Comparison of ENCODE assay signal across 9 cellular contexts in the genomic region with DNA sequence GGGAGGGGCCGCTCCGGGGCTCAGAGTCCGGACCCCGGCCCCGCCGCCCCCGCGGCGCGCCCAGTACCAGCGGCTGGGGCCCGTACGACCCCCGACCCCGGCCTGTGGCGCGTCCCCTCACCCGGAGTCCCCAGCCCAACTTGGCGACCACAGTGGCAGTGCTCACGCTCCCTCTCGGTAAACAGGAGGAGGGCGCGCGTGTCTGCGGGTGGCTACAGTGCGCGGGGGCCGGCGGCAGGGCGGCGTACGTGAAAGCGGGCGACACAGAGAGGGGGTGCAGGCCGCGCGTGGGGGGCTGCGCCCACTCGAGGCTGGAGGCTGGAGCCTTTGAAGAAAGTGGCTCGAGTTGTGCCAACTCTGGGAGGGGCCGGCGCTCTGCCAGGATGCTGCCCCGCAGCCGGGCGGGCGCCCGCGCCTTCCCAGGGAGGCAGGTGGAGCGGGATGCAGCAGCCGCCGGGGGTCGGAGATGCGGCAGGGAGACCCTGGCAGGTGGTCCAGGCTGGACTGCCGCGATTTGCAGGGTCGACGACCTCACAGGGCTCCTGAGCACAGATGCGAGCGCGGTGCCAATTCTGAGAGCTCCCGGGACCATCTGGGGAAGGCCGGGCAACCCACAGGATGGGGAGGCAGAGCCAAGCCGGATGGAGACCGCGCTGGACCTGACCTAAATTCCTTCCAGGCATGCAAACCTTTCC. TPM values are rescaled to one million over a fixed set of nuclear protein-coding genes. Genes with fewer than 3 reads are reported as not detected.
DNase-seq lines count a peak whose midpoint lies in the region; ATAC-seq, FAIRE-seq and TF ChIP-seq lines count a peak whose summit lies in the region.
"Had no signal": no experiment of that assay in that cellular context is flagged by ENCODE, and none has a peak within 500 bp of the region (broad histone marks: within the 10 kb centered on the region; RNA-seq: fewer than 3 reads in every experiment).

No MANE protein-coding gene starts in this region.

- peaks cover 19% of the 10 kb centered on the region for H3K4me1 ChIP-seq in adipocyte (ENCODE audit: control insufficient read depth, insufficient read depth, low read length)

- DNase-seq in activated CD4-positive, alpha-beta T cell treated with anti-CD3 and anti-CD28 coated beads for 48 hours, result peak; percentile 15
- no peak for DNase-seq in activated CD4-positive, alpha-beta T cell treated with anti-CD3 and anti-CD28 coated beads, Interleukin-2, amount 50 U/mL, for 1 hour
- no peak for DNase-seq in adipocyte (ENCODE audit: low read depth)
- DNase-seq in hypothalamus (lab: John Stamatoyannopoulos, UW), result peak in 27 of 51 donors; percentile 20 to 68 (median 44)
- peak; percentile 76 for DNase-seq in sciatic nerve (ENCODE audit: low spot score)
- no peak for DNase-seq in GM12892 (ENCODE audit: insufficient read length)
- DNase-seq: DND-41 had no signal

- H3K36me3 ChIP-seq in adipocyte (ENCODE audit: control insufficient read depth, insufficient read depth, low read length, severe bottlenecking), result no peaks in the 10 kb centered on the region

- TF ChIP-seq POLR2A in GM12892 (IDR thresholded peaks at IDR 0.05; ENCODE audit: low read depth, low read length), result no peak

- H3K4me3 ChIP-seq in adipocyte (ENCODE audit: low read length), result peak overlapping the region; percentile 76

- no peaks in the 10 kb centered on the region for H3K9me3 ChIP-seq in adipocyte (ENCODE audit: control insufficient read depth, low read length)

- ATAC-seq in sciatic nerve, result peak; percentile 34
- no peak for ATAC-seq in GM21619 (IDR thresholded peaks at IDR 0.05; ENCODE audit: unreplicated experiment)
- ATAC-seq in HG03095 (IDR thresholded peaks at IDR 0.05; ENCODE audit: unreplicated experiment), result no peak

- H3K9ac ChIP-seq in adipocyte (ENCODE audit: low read length), result peak overlapping the region; percentile 55

- H3K27me3 ChIP-seq in adipocyte (replicated peaks; ENCODE audit: control insufficient read depth, insufficient read depth, low read length), result no peaks in the 10 kb centered on the region

- intact Hi-C loops in sciatic nerve (cut with DNase I), result loop anchor here (2.0 kb wide), 1 partner anchor 103 kb away; no protein-coding TSS in a partner anchor

- no peak for FAIRE-seq in GM12892 (lab: Jason Lieb, UNC)

RNA-seq across cellular contexts. Expression of gene PTPRE, which starts 0.7 kb away (rescaled TPM):
- total RNA-seq in sciatic nerve, result 53.0 TPM
- polyA plus RNA-seq in GM12892 (2012; ENCODE audit: missing spikeins), result 4.7 TPM

RNA-seq across cellular contexts. Expression of gene CLRN3, which starts 14.8 kb away (rescaled TPM):
- total RNA-seq in sciatic nerve, result not detected
- polyA plus RNA-seq in GM12892 (2012; ENCODE audit: missing spikeins), result not detected

Comparison
In these comparisons a context has a peak if more than half of its experiments do, and no peak if none do; other contexts are left out.
1. DNase-seq: peak in activated CD4-positive, alpha-beta T cell treated with anti-CD3 and anti-CD28 coated beads for 48 hours (single experiment), hypothalamus (27 of 51) and sciatic nerve (single experiment); none in activated CD4-positive, alpha-beta T cell treated with anti-CD3 and anti-CD28 coated beads, Interleukin-2, amount 50 U/mL, for 1 hour (single experiment), adipocyte (single experiment) and GM12892 (single experiment).